In the genomic region with DNA sequence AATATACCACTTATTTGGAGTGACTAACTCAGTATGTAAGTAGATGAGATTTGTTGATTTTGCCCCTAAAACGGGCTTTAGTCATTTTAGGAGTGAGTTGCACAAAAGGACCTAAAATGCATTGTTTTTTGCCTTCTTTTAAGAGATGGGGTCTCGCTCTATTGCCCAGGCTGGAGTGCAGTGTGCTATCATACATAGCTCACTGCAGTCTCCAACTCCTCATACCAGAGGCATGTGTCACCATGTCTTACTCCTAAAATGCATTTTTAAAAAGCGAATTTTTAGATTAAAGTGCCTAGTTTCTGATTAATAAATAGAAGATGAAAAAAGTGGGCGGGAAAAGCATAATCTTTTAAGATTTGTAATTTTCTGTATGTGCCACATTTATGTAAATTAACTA, we compare ENCODE assay signal across 2 cellular contexts.
TF ChIP-seq lines count a peak whose summit lies in the region.

No MANE protein-coding gene starts in this region.

TF ChIP-seq in IMR-90, 13 proteins besides CTCF, POLR2A, EP300 and RAD21:
- TF ChIP-seq CEBPB (IDR thresholded peaks at IDR 0.05; ENCODE audit: low read depth, low read length) (no peak), SMC3 (IDR thresholded peaks at IDR 0.05; ENCODE audit: low read depth, low read length) (no peak), RFX5 (IDR thresholded peaks at IDR 0.05; ENCODE audit: low read depth, low read length) (no peak)
- TF ChIP-seq, protein P1, sequence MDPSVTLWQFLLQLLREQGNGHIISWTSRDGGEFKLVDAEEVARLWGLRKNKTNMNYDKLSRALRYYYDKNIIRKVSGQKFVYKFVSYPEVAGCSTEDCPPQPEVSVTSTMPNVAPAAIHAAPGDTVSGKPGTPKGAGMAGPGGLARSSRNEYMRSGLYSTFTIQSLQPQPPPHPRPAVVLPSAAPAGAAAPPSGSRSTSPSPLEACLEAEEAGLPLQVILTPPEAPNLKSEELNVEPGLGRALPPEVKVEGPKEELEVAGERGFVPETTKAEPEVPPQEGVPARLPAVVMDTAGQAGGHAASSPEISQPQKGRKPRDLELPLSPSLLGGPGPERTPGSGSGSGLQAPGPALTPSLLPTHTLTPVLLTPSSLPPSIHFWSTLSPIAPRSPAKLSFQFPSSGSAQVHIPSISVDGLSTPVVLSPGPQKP (IDR thresholded peaks at IDR 0.05; ENCODE audit: borderline replicate concordance, low read depth, low read length) = no peak

TF ChIP-seq in WTC11, 78 proteins besides CTCF, POLR2A, EP300 and RAD21:
- no peak for TF ChIP-seq ZNF423 (CRISPR knock-in tag; IDR thresholded peaks at IDR 0.05)
- peak; percentile 79; the same call in 1 of the 2 replicates for TF ChIP-seq ZNF121 (CRISPR knock-in tag; IDR thresholded peaks at IDR 0.05)
